In the genomic region with DNA sequence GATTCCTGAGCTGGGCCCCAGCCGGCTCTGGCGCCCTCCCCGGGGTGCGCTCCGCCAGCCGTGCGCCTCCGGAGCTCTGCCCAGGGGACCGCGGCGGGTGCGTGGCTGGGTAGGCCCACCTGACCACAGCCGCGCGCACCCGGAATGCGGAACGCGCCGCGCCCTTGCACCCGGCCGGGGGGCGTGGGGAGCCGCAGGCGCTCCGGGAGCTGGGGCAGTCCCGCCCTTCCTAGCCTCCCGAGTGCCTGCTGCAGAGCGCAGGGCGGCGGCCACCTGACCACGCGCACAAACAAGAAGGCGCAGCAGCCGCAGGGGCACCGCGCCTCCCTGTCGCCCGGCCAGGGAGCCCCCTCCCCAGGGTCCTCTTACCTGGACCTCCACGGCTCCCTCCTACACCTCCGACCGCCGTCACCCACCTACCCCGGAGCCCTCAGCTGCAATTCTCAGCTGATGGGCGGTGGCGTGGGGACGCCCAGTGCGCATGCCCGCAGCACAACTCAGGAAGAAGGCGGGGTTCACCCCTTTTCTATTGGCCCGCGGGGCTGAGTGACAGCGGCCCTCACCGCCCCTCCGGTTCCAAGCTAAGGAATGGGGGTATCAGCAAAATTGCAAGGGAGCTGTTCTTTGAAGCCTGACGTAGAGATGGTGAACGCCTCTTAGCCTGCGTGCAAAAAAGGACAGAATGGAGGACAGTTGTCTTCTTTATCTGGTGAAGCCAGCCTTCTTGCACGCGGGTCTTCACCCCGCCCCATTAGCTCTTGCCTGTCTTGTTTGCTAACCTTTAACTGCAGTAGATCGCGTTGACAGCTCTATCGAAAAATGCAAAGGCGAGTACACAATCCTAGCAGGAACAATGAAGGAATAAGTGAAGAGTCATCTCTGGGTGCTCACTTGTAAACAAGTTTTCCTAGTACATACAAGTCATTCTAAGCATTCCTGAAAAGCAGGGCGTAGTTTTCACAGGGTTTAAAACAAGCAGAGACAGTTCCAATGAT, we compare ENCODE assay signal across 8 cellular contexts. TPM values are rescaled to one million over a fixed set of nuclear protein-coding genes. Genes with fewer than 3 reads are reported as not detected.
DNase-seq lines count a peak whose midpoint lies in the region; ATAC-seq and TF ChIP-seq lines count a peak whose summit lies in the region.

Gene STX7, minus strand, starts transcription at position 479 of the 995 bp plus-strand sequence. CDS start 9,586 bp downstream, outside the sequence.

- peak; percentile 81 to 93 (median 88) for DNase-seq in CD4-positive, CD25-positive, alpha-beta regulatory T cell
- DNase-seq in NCI-H82 treated with DMSO at 0.1 percent for 48 hours (lab: John Stamatoyannopoulos, UW; ENCODE audit: unreplicated experiment): peak; percentile 51
- peak; percentile 86 for DNase-seq in activated CD8-positive, alpha-beta T cell treated with anti-CD3 and anti-CD28 coated beads for 36 hours
- peak; percentile 93 to 95 (median 95) for DNase-seq in right lobe of liver
- DNase-seq in stimulated activated CD4-positive, alpha-beta T cell treated with anti-CD3 and anti-CD28 coated beads, Interleukin-4, amount 100 ng/mL, for 24 hours: peak; percentile 89

- H3K9ac ChIP-seq in duodenal mucosa (ENCODE audit: low read depth in 1 of 2, low read length in 2 of 2): peak within 1 kb of the TSS; percentile 84

- WGBS in right lobe of liver (ENCODE audit: insufficient coverage, low coverage, low lambda C conversion rate, missing lambda C conversion rate): under 1% methylated on average over 24 of the region's 67 CpGs

- intact Hi-C loops in activated CD8-positive, alpha-beta T cell treated with anti-CD3 and anti-CD28 coated beads for 36 hours (cut with micrococcal nuclease): no loop called here
- intact Hi-C loops in right lobe of liver (cut with DNase I): no loop called here

- peaks cover 23% of the 10 kb centered on the region for H3K27me3 Mint-ChIP-seq in CD4-positive, CD25-positive, alpha-beta regulatory T cell
- peaks cover 1% of the 10 kb centered on the region for H3K27me3 Mint-ChIP-seq in activated CD8-positive, alpha-beta T cell treated with anti-CD3 and anti-CD28 coated beads for 36 hours

- peak; percentile 93 to 94 for ATAC-seq in CD4-positive, CD25-positive, alpha-beta regulatory T cell (ENCODE audit: low read depth in 2 of 2)
- ATAC-seq in GM19397 (IDR thresholded peaks at IDR 0.05; ENCODE audit: unreplicated experiment) (peak; percentile 93), HG03565 (IDR thresholded peaks at IDR 0.05; ENCODE audit: unreplicated experiment) (peak; percentile 81), right lobe of liver (peak; percentile 94 to 98 (median 96))
- peak; percentile 97 for ATAC-seq in activated CD8-positive, alpha-beta T cell treated with anti-CD3 and anti-CD28 coated beads for 36 hours

- peaks cover 23 to 49% (median 31%) of the 10 kb centered on the region in 4 donors for H3K4me1 Mint-ChIP-seq in CD4-positive, CD25-positive, alpha-beta regulatory T cell
- H3K4me1 Mint-ChIP-seq in activated CD8-positive, alpha-beta T cell treated with anti-CD3 and anti-CD28 coated beads for 36 hours (ENCODE audit: low read depth): peaks cover 26% of the 10 kb centered on the region

- H3K27ac ChIP-seq in CD4-positive, CD25-positive, alpha-beta regulatory T cell (ENCODE audit: insufficient read depth, low read length, poor library complexity, severe bottlenecking): peak within 1 kb of the TSS; percentile 33
- H3K27ac ChIP-seq in duodenal mucosa (ENCODE audit: low read depth, low read length) (peak within 1 kb of the TSS; percentile 81), right lobe of liver (peak within 1 kb of the TSS; percentile 70 to 92 (median 79))

- POLR2A ChIA-PET in activated CD8-positive, alpha-beta T cell treated with anti-CD3 and anti-CD28 coated beads for 36 hours (lab: Charles Lee): interaction anchor here (0.6 to 0.7 kb wide), 3 partner anchors 285 to 1451 kb away, joined by 3 read pairs; partner anchors contain the start of gene SLC18B1

- TF ChIP-seq CTCF in activated CD8-positive, alpha-beta T cell treated with anti-CD3 and anti-CD28 coated beads for 36 hours (IDR thresholded peaks at IDR 0.05): no peak
- peak in 1 of 4 donors; percentile 2 for TF ChIP-seq CTCF in right lobe of liver (IDR thresholded peaks at IDR 0.05)

- H3K27me3 ChIP-seq in CD4-positive, CD25-positive, alpha-beta regulatory T cell (ENCODE audit: control insufficient read depth, insufficient read depth, low read length): peaks cover under 1% of the 10 kb centered on the region
- H3K27me3 ChIP-seq in duodenal mucosa (ENCODE audit: control insufficient read depth in 1 of 2, insufficient read depth in 2 of 2, low read length in 2 of 2): no peaks in the 10 kb centered on the region
- H3K27me3 ChIP-seq in right lobe of liver: no peaks in the 10 kb centered on the region

- CTCF ChIA-PET in activated CD8-positive, alpha-beta T cell treated with anti-CD3 and anti-CD28 coated beads for 36 hours (lab: Charles Lee): interaction anchor here (0.8 to 2.9 kb wide), 11 partner anchors 12 to 450 kb away, joined by 3 to 21 read pairs (median 4); partner anchors contain the start of genes SLC18B1 and TAAR9

- peaks cover 28% of the 10 kb centered on the region for H3K4me1 ChIP-seq in CD4-positive, CD25-positive, alpha-beta regulatory T cell (ENCODE audit: control insufficient read depth, insufficient read depth, low read length, poor library complexity, severe bottlenecking)
- H3K4me1 ChIP-seq in duodenal mucosa (ENCODE audit: control insufficient read depth in 1 of 2, insufficient read depth in 2 of 2, low read length in 2 of 2) (peaks cover 28 to 30% of the 10 kb centered on the region in 2 donors), right lobe of liver (peaks cover 0 to 14% (median 0%) of the 10 kb centered on the region in 4 donors)

- no peaks in the 10 kb centered on the region for H3K9me3 Mint-ChIP-seq in CD4-positive, CD25-positive, alpha-beta regulatory T cell
- H3K9me3 Mint-ChIP-seq in activated CD8-positive, alpha-beta T cell treated with anti-CD3 and anti-CD28 coated beads for 36 hours: no peaks in the 10 kb centered on the region

- peak within 1 kb of the TSS; percentile 90 to 96 (median 92) for H3K27ac Mint-ChIP-seq in CD4-positive, CD25-positive, alpha-beta regulatory T cell
- peak within 1 kb of the TSS; percentile 87 for H3K27ac Mint-ChIP-seq in activated CD8-positive, alpha-beta T cell treated with anti-CD3 and anti-CD28 coated beads for 36 hours

- TF ChIP-seq POLR2A in right lobe of liver (IDR thresholded peaks at IDR 0.05): peak; percentile 78

- H3K4me3 Mint-ChIP-seq in CD4-positive, CD25-positive, alpha-beta regulatory T cell: peak within 1 kb of the TSS; percentile 96 to 99 (median 98)
- H3K4me3 Mint-ChIP-seq in activated CD8-positive, alpha-beta T cell treated with anti-CD3 and anti-CD28 coated beads for 36 hours: peak within 1 kb of the TSS; percentile 89

- H3K9me3 ChIP-seq in CD4-positive, CD25-positive, alpha-beta regulatory T cell (ENCODE audit: control insufficient read depth in 2 of 2, low read length in 2 of 2): no peaks in the 10 kb centered on the region
- H3K9me3 ChIP-seq in duodenal mucosa (ENCODE audit: control insufficient read depth in 1 of 2, low read length in 2 of 2) (no peaks in the 10 kb centered on the region), right lobe of liver (no peaks in the 10 kb centered on the region)

- peaks cover 4% of the 10 kb centered on the region for H3K36me3 ChIP-seq in CD4-positive, CD25-positive, alpha-beta regulatory T cell (ENCODE audit: control insufficient read depth, insufficient read depth, low read length)
- H3K36me3 ChIP-seq in duodenal mucosa (ENCODE audit: control insufficient read depth in 1 of 2, insufficient read depth in 2 of 2, low read length in 2 of 2) (no peaks in the 10 kb centered on the region), right lobe of liver (no peaks in the 10 kb centered on the region)

- H3K4me3 ChIP-seq in CD4-positive, CD25-positive, alpha-beta regulatory T cell (ENCODE audit: low read depth, low read length): peak within 1 kb of the TSS; percentile 93
- H3K4me3 ChIP-seq in duodenal mucosa (ENCODE audit: low read depth in 1 of 2, low read length in 2 of 2) (peak within 1 kb of the TSS; percentile 90 to 94), right lobe of liver (peak within 1 kb of the TSS; percentile 86 to 96 (median 91))

- peaks cover 7% of the 10 kb centered on the region for H3K36me3 Mint-ChIP-seq in CD4-positive, CD25-positive, alpha-beta regulatory T cell
- peaks cover 3% of the 10 kb centered on the region for H3K36me3 Mint-ChIP-seq in activated CD8-positive, alpha-beta T cell treated with anti-CD3 and anti-CD28 coated beads for 36 hours (ENCODE audit: low read depth)

RNA-seq across cellular contexts. Expression of gene STX7, which starts in this region (rescaled TPM):
- total RNA-seq in CD4-positive, CD25-positive, alpha-beta regulatory T cell: 20.2 TPM
- 10 to 100 TPM; 14.8 to 19.8 (median 18.9) TPM for polyA plus RNA-seq in CD4-positive, CD25-positive, alpha-beta regulatory T cell
- total RNA-seq in activated CD8-positive, alpha-beta T cell treated with anti-CD3 and anti-CD28 coated beads for 36 hours: 10 to 100 TPM; 11.8 to 15.1 TPM
- total RNA-seq in right lobe of liver: 10 to 100 TPM; 14.9 to 28.5 (median 17.0) TPM

Comparison
In these comparisons a context has a peak if more than half of its experiments do, and no peak if none do; other contexts are left out.
1. Peak in every context shown above with its lines: DNase-seq, ATAC-seq, H3K4me3 ChIP-seq and H3K27ac ChIP-seq.